18 cellular contexts compared by ENCODE assay signal in genomic region chr3:175312766-175313165, GRCh38.
"Had no signal": no experiment of that assay in that cellular context is flagged by ENCODE, and none has a peak within 500 bp of the region (broad histone marks: within the 10 kb centered on the region; RNA-seq: fewer than 3 reads in every experiment).

No MANE protein-coding gene starts in this region.

- H3K4me3 ChIP-seq: dorsolateral prefrontal cortex, esophagus squamous epithelium, lower lobe of right lung, pancreas, right lobe of liver, thoracic aorta, vagina had no signal

- DNase-seq: dorsolateral prefrontal cortex; effector CD4-positive, alpha-beta T cell; esophagus squamous epithelium; left ventricle myocardium superior; lower lobe of right lung; naive thymus-derived CD8-positive, alpha-beta T cell; nephron progenitor cell; occipital lobe; pancreas; right lobe of liver; small intestine; stimulated activated CD4-positive, alpha-beta T cell treated with anti-CD3 and anti-CD28 coated beads, Interleukin-15, amount 100 ng/mL, for 24 hours; stimulated activated CD4-positive, alpha-beta T cell treated with anti-CD3 and anti-CD28 coated beads, Interleukin-2, amount 100 ng/mL, for 48 hours; stimulated activated naive B cell treated with anti-CD40 and anti-IgM and Interleukin-4, amounts not matched to agents 10 μg/mL and 1 μg/mL and 100 μg/mL, for 72 hours; trophoblast cell had no signal

- H3K4me1 ChIP-seq: esophagus squamous epithelium, lower lobe of right lung, right lobe of liver, vagina had no signal

- H3K27ac ChIP-seq: dorsolateral prefrontal cortex, esophagus squamous epithelium, lower lobe of right lung, pancreas, right lobe of liver, thoracic aorta, vagina had no signal

- H3K36me3 ChIP-seq: esophagus squamous epithelium, lower lobe of right lung, pancreas, right lobe of liver, thoracic aorta, vagina had no signal

- H3K27me3 ChIP-seq: dorsolateral prefrontal cortex, esophagus squamous epithelium, pancreas, right lobe of liver, vagina had no signal

- FAIRE-seq: keratinocyte, pancreas, small intestine had no signal

- H3K9me3 ChIP-seq: esophagus squamous epithelium, lower lobe of right lung, pancreas, right lobe of liver, thoracic aorta, vagina had no signal
